Comparison of ENCODE assay signal across 9 cellular contexts in the genomic region with DNA sequence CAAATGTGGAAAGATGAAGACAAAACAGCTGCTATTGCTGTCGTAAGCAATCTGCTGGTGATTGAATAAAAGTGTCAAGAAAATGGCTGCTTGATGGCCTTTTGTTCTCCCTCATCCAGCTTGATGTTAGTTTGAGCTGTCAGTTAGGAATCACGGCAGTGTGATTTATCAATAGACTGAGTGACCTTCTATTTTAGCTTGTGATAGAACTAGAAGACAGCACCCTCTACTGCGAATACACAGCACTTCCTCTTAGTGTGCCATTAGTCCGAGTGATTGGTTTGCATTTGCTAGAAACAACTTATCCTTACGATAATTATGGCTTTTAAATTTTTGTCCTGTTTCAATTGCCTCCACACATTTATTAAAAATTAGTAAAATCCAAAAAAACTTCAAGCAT.
A peak's percentile ranks its signal among the peaks of the same experiment; 100 is the strongest.
DNase-seq lines count a peak whose midpoint lies in the region; ATAC-seq and TF ChIP-seq lines count a peak whose summit lies in the region.
"Had no signal": no experiment of that assay in that cellular context is flagged by ENCODE, and none has a peak within 500 bp of the region (broad histone marks: within the 10 kb centered on the region; RNA-seq: fewer than 3 reads in every experiment).

No MANE protein-coding gene starts in this region.

- intact Hi-C loops in left lung (cut with DNase I): no loop called here

- peak; percentile 45 for TF ChIP-seq CTCF in hepatocyte (IDR thresholded peaks at IDR 0.05; ENCODE audit: poor library complexity)
- peak in 1 of 2 donors; percentile 13 for TF ChIP-seq CTCF in left lung (IDR thresholded peaks at IDR 0.05)

- H3K4me1 ChIP-seq in hepatocyte (ENCODE audit: insufficient read depth): no peaks in the 10 kb centered on the region
- H3K4me1 ChIP-seq in left lung: no peaks in the 10 kb centered on the region

- DNase-seq in AML-193 (lab: John Stamatoyannopoulos, UW) (peak; percentile 7 to 29), HT-29 (ENCODE audit: low spot score) (peak; percentile 46), RPMI7951 (ENCODE audit: low read depth) (peak; percentile 1), hepatocyte (ENCODE audit: low spot score) (peak; percentile 7), NCI-H2081 treated with DMSO at 0.1 percent for 48 hours (lab: John Stamatoyannopoulos, UW) (no peak), left lung (no peak), epidermal melanocyte (ENCODE audit: insufficient read length, low spot score) (no peak)
- DNase-seq: T1000 had no signal

- H4K20me1 ChIP-seq in hepatocyte (ENCODE audit: insufficient read depth, poor library complexity, severe bottlenecking): no peaks in the 10 kb centered on the region

- H3K27ac ChIP-seq in hepatocyte (no peak overlapping the region), left lung (no peak overlapping the region)

- no peaks in the 10 kb centered on the region for H3K9me2 ChIP-seq in hepatocyte (replicated peaks; ENCODE audit: insufficient read depth)

- H3K9me3 ChIP-seq in hepatocyte (ENCODE audit: low read depth) (no peaks in the 10 kb centered on the region), left lung (no peaks in the 10 kb centered on the region)

- ATAC-seq in GM18873 (IDR thresholded peaks at IDR 0.05; ENCODE audit: low FRiP score, unreplicated experiment) (no peak), left lung (no peak)

- peaks cover 3% of the 10 kb centered on the region for H3K27me3 ChIP-seq in hepatocyte
- no peaks in the 10 kb centered on the region for H3K27me3 ChIP-seq in left lung

- H3K79me2 ChIP-seq in hepatocyte: no peaks in the 10 kb centered on the region

- no peak overlapping the region for H3K4me3 ChIP-seq in hepatocyte
- H3K4me3 ChIP-seq in left lung: no peak overlapping the region

- WGBS in hepatocyte (ENCODE audit: low lambda C conversion rate, missing lambda C conversion rate): 46% methylated on average over 5 of the region's 5 CpGs

- H3K4me2 ChIP-seq in hepatocyte: no peak overlapping the region

- H3K36me3 ChIP-seq in hepatocyte (replicated peaks; ENCODE audit: insufficient read depth, low read depth): no peaks in the 10 kb centered on the region
- no peaks in the 10 kb centered on the region for H3K36me3 ChIP-seq in left lung

- H2AFZ ChIP-seq in hepatocyte: no peak overlapping the region

Comparison
In these comparisons a context has a peak if more than half of its experiments do, and no peak if none do; other contexts are left out.
1. DNase-seq: peak in AML-193 (2 of 2), HT-29 (single experiment), RPMI7951 (single experiment) and hepatocyte (single experiment); none in NCI-H2081 treated with DMSO at 0.1 percent for 48 hours (single experiment), left lung (0 of 2) and epidermal melanocyte (single experiment).